In the genomic region with DNA sequence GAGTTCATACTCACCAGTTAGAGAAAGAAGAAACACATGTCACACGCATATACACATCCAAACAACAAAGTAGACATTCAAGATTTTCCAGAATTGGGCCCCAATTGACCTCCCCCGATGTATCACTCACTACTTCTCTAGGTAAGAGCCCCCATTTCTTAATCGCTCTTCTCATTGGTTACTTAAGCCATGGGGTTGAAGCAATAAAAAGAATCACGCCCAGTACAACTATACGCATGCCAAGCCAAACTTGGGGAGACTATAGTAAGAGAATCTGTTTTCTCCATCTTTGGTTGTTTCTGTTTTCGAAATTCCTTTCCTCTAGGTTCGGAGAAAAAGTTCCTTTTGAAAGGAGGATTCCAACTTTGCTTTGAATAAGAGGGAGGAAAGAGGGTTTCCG, we compare ENCODE assay signal across 8 cellular contexts. TPM values are rescaled to one million over a fixed set of nuclear protein-coding genes. Genes with fewer than 3 reads are reported as not detected.
DNase-seq lines count a peak whose midpoint lies in the region; ATAC-seq lines count a peak whose summit lies in the region.

No MANE protein-coding gene starts in this region.

- H3K9ac ChIP-seq in iPS-18a (ENCODE audit: low read length): peak overlapping the region; percentile 98

- H3K27ac Mint-ChIP-seq in CD8-positive, alpha-beta memory T cell: peak overlapping the region; percentile 88 to 97 (median 94)

- POLR2A ChIA-PET in CD8-positive, alpha-beta memory T cell (lab: Charles Lee): no interaction called here

- peak overlapping the region; percentile 93 to 98 (median 95) for H3K4me3 Mint-ChIP-seq in CD8-positive, alpha-beta memory T cell

- H3K36me3 ChIP-seq in CD8-positive, alpha-beta memory T cell (ENCODE audit: insufficient read depth, low read length): no peaks in the 10 kb centered on the region
- peaks cover 27% of the 10 kb centered on the region for H3K36me3 ChIP-seq in iPS-18a (ENCODE audit: control insufficient read depth, low read depth, low read length)

- H3K27me3 Mint-ChIP-seq in CD8-positive, alpha-beta memory T cell: peaks cover 7 to 30% of the 10 kb centered on the region in 2 donors

- H3K4me1 Mint-ChIP-seq in CD8-positive, alpha-beta memory T cell: peaks cover 36 to 58% (median 55%) of the 10 kb centered on the region in 3 donors

- no peak for ATAC-seq in HG02763 (IDR thresholded peaks at IDR 0.05; ENCODE audit: unreplicated experiment)

- peaks cover 10 to 41% (median 12%) of the 10 kb centered on the region in 3 donors for H3K36me3 Mint-ChIP-seq in CD8-positive, alpha-beta memory T cell

- DNase-seq in CD8-positive, alpha-beta memory T cell: peak in 1 of 5 donors; percentile 1
- peak; percentile 12 for DNase-seq in Jurkat, Clone E6-1 (ENCODE audit: low read depth, low spot score)
- DNase-seq in amniotic epithelial cell (ENCODE audit: low read depth) (peak; percentile 43), epidermal melanocyte (ENCODE audit: insufficient read length, low spot score) (no peak)
- DNase-seq in activated CD4-positive, alpha-beta T cell treated with anti-CD3 and anti-CD28 coated beads, Interleukin-2, amount 50 U/mL, for 48 hours: no peak

- peaks cover 3% of the 10 kb centered on the region for H3K27me3 ChIP-seq in CD8-positive, alpha-beta memory T cell (ENCODE audit: insufficient read depth, low read length, poor library complexity, severe bottlenecking)
- H3K27me3 ChIP-seq in iPS-18a (ENCODE audit: control insufficient read depth, insufficient read depth, low read length): peaks cover 38% of the 10 kb centered on the region

- peak overlapping the region; percentile 64 for H3K4me3 ChIP-seq in CD8-positive, alpha-beta memory T cell (ENCODE audit: low read length)
- peak overlapping the region; percentile 96 for H3K4me3 ChIP-seq in Jurkat, Clone E6-1 (ENCODE audit: low read length)
- H3K4me3 ChIP-seq in iPS-18a (ENCODE audit: low read length): peak overlapping the region; percentile 100
- H3K4me3 ChIP-seq in skin epidermis: peak overlapping the region; percentile 39 to 78 (median 64)

- H3K9me3 ChIP-seq in CD8-positive, alpha-beta memory T cell (ENCODE audit: low read length): no peaks in the 10 kb centered on the region
- no peaks in the 10 kb centered on the region for H3K9me3 ChIP-seq in iPS-18a (ENCODE audit: control insufficient read depth, low read depth, low read length)

- CTCF ChIA-PET in CD8-positive, alpha-beta memory T cell (lab: Charles Lee): interaction anchor here (1.2 to 1.5 kb wide), 2 partner anchors 32 to 33 kb away, joined by 3 to 4 read pairs; partner anchors contain the start of gene SYNRG

- H3K4me1 ChIP-seq in CD8-positive, alpha-beta memory T cell (ENCODE audit: insufficient read depth, low read length): peaks cover 13% of the 10 kb centered on the region
- peaks cover 9% of the 10 kb centered on the region for H3K4me1 ChIP-seq in iPS-18a (ENCODE audit: control insufficient read depth, low read depth, low read length)

- peak overlapping the region; percentile 75 for H3K27ac ChIP-seq in CD8-positive, alpha-beta memory T cell (ENCODE audit: low read depth, low read length)
- peak overlapping the region; percentile 83 for H3K27ac ChIP-seq in iPS-18a (ENCODE audit: low read length)
- peak overlapping the region; percentile 20 to 96 (median 86) for H3K27ac ChIP-seq in skin epidermis

- no peaks in the 10 kb centered on the region for H3K9me3 Mint-ChIP-seq in CD8-positive, alpha-beta memory T cell

RNA-seq across cellular contexts. Expression of gene DDX52, which starts 0.5 kb away (rescaled TPM):
- total RNA-seq in CD8-positive, alpha-beta memory T cell: 10 to 100 TPM; 36.0 to 41.0 TPM
- polyA plus RNA-seq in CD8-positive, alpha-beta memory T cell: 14.7 TPM
- polyA plus RNA-seq in Jurkat, Clone E6-1 (2012; ENCODE audit: insufficient read depth, insufficient read length): 32.9 TPM

RNA-seq across cellular contexts. Expression of gene SYNRG, which starts 33.5 kb away (rescaled TPM):
- 10 to 100 TPM; 42.3 to 50.8 TPM for total RNA-seq in CD8-positive, alpha-beta memory T cell
- 104 TPM for polyA plus RNA-seq in CD8-positive, alpha-beta memory T cell
- 28.3 TPM for polyA plus RNA-seq in Jurkat, Clone E6-1 (2012; ENCODE audit: insufficient read depth, insufficient read length)

Comparison
In these comparisons a context has a peak if more than half of its experiments do, and no peak if none do; other contexts are left out.
1. DNase-seq: peak in Jurkat, Clone E6-1 (single experiment) and amniotic epithelial cell (single experiment); none in epidermal melanocyte (single experiment) and activated CD4-positive, alpha-beta T cell treated with anti-CD3 and anti-CD28 coated beads, Interleukin-2, amount 50 U/mL, for 48 hours (0 of 2).
2. Peak in every context shown above with its lines, with median percentiles within 50 percentile points of each other: H3K27ac ChIP-seq and H3K4me3 ChIP-seq.